ENCODE assay signal across 1 cellular context in the genomic region with DNA sequence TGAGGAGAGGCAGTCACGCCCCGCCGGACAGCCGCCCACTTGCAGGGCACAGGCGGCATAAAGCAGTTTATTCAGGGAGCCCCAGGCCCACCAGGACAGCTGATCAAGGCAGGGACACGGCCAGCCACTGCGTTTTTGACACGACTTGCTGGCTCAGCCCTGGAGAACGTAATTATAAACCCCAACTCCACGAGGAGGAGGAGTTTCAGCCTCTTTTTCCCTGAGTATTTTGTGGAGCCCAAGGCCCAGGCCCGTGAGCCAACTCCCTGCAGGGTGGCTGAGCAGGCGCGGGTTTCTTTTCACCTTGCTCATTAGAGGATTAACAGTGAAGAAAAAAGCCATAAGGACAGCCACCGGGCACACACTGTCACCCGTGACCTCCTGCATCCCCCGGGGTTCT.
TF ChIP-seq lines count a peak whose summit lies in the region.

No MANE protein-coding gene starts in this region.

TF ChIP-seq in SK-N-SH treated with all-trans-retinoic acid at 6 μM for 48 hours, 23 proteins besides CTCF, POLR2A, EP300 and RAD21 (continued from another document):
- TF ChIP-seq, protein P1, sequence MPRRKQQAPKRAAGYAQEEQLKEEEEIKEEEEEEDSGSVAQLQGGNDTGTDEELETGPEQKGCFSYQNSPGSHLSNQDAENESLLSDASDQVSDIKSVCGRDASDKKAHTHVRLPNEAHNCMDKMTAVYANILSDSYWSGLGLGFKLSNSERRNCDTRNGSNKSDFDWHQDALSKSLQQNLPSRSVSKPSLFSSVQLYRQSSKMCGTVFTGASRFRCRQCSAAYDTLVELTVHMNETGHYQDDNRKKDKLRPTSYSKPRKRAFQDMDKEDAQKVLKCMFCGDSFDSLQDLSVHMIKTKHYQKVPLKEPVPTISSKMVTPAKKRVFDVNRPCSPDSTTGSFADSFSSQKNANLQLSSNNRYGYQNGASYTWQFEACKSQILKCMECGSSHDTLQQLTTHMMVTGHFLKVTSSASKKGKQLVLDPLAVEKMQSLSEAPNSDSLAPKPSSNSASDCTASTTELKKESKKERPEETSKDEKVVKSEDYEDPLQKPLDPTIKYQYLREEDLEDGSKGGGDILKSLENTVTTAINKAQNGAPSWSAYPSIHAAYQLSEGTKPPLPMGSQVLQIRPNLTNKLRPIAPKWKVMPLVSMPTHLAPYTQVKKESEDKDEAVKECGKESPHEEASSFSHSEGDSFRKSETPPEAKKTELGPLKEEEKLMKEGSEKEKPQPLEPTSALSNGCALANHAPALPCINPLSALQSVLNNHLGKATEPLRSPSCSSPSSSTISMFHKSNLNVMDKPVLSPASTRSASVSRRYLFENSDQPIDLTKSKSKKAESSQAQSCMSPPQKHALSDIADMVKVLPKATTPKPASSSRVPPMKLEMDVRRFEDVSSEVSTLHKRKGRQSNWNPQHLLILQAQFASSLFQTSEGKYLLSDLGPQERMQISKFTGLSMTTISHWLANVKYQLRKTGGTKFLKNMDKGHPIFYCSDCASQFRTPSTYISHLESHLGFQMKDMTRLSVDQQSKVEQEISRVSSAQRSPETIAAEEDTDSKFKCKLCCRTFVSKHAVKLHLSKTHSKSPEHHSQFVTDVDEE (CRISPR knock-in tag; IDR thresholded peaks at IDR 0.05): no peak
- TF ChIP-seq ESRRG (CRISPR knock-in tag; IDR thresholded peaks at IDR 0.05) (no peak), ZFP30 (CRISPR knock-in tag; IDR thresholded peaks at IDR 0.05) (no peak), RARB (CRISPR knock-in tag; IDR thresholded peaks at IDR 0.05) (no peak), TOX (CRISPR knock-in tag; IDR thresholded peaks at IDR 0.05; ENCODE audit: borderline replicate concordance) (no peak), ARNTL (CRISPR knock-in tag; IDR thresholded peaks at IDR 0.05; ENCODE audit: borderline replicate concordance, low read depth) (no peak)
